Comparison of ENCODE assay signal across 16 cellular contexts in genomic region chr1:55040953-55041494, GRCh38. TPM values are rescaled to one million over a fixed set of nuclear protein-coding genes. Genes with fewer than 3 reads are reported as not detected.
A peak's percentile ranks its signal among the peaks of the same experiment; 100 is the strongest.
DNase-seq lines count a peak whose midpoint lies in the region; ATAC-seq and TF ChIP-seq lines count a peak whose summit lies in the region.
"Had no signal": no experiment of that assay in that cellular context is flagged by ENCODE, and none has a peak within 500 bp of the region (broad histone marks: within the 10 kb centered on the region; RNA-seq: fewer than 3 reads in every experiment).

No MANE protein-coding gene starts in this region.

- H3K27ac Mint-ChIP-seq in neural crest cell (ENCODE audit: unreplicated experiment), result no peak overlapping the region
- H3K27ac Mint-ChIP-seq: T-cell had no signal

- no peak for ATAC-seq in foreskin keratinocyte
- ATAC-seq: T-cell had no signal

- CTCF ChIA-PET in RWPE1 (lab: Yijun Ruan, JAX), result interaction anchor here (0.5 to 3.1 kb wide), 5 partner anchors 19 to 157 kb away, joined by 3 to 13 read pairs (median 3); no protein-coding TSS in a partner anchor

- peak overlapping the region; percentile 57 for H3K9ac ChIP-seq in ES-I3 (ENCODE audit: low read depth, low read length)

- H3K4me3 Mint-ChIP-seq in neural crest cell, result peak overlapping the region; percentile 92
- H3K4me3 Mint-ChIP-seq: T-cell had no signal

- no peak for TF ChIP-seq CTCF in RWPE1 (conservative IDR thresholded peaks at IDR 0.05; ENCODE audit: low read depth)
- no peak for TF ChIP-seq CTCF in foreskin keratinocyte (conservative IDR thresholded peaks at IDR 0.05)
- TF ChIP-seq CTCF in neural crest cell (conservative IDR thresholded peaks at IDR 0.05), result no peak

- H3K4me1 ChIP-seq in ES-I3 (ENCODE audit: insufficient read depth, low read length), result peaks cover 6% of the 10 kb centered on the region; the same call in 1 of the 2 replicates
- H3K4me1 ChIP-seq in foreskin keratinocyte, result peaks cover 19% of the 10 kb centered on the region

- no peak for DNase-seq in RWPE1 (ENCODE audit: low spot score)
- DNase-seq in foreskin keratinocyte, result no peak
- no peak for DNase-seq in neural crest cell (ENCODE audit: low read depth, low spot score)
- DNase-seq in GDM1 (lab: John Stamatoyannopoulos, UW), result no peak
- DNase-seq in RKO (ENCODE audit: low spot score), result no peak
- DNase-seq in DMS53 treated with DMSO at 0.1 percent for 48 hours (lab: John Stamatoyannopoulos, UW; ENCODE audit: unreplicated experiment), result no peak
- DNase-seq in SW480 (ENCODE audit: low spot score), result no peak
- DNase-seq: activated CD4-positive, CD25-positive, alpha-beta regulatory T cell; cortex of kidney; NCI-H345; psoas muscle; T-cell; trophoblast cell had no signal

- H3K36me3 Mint-ChIP-seq in neural crest cell (ENCODE audit: low read depth), result peaks cover 5% of the 10 kb centered on the region
- H3K36me3 Mint-ChIP-seq: T-cell had no signal

- H3K36me3 ChIP-seq in ES-I3 (ENCODE audit: insufficient read depth, low read length), result no peaks in the 10 kb centered on the region

- H3K27me3 Mint-ChIP-seq in neural crest cell (ENCODE audit: low read depth), result peaks cover 56% of the 10 kb centered on the region

- H3K9me3 Mint-ChIP-seq in neural crest cell, result no peaks in the 10 kb centered on the region
- H3K9me3 Mint-ChIP-seq: T-cell had no signal

- POLR2A ChIA-PET in RWPE1 (lab: Yijun Ruan, JAX; ENCODE audit: low non-redundant PET), result no interaction called here

- H3K4me1 Mint-ChIP-seq in neural crest cell, result peaks cover 41% of the 10 kb centered on the region

- H3K27ac ChIP-seq in RWPE1 (peak overlapping the region; percentile 89), foreskin keratinocyte (peak overlapping the region; percentile 92)
- H3K27ac ChIP-seq: psoas muscle had no signal

- H3K27me3 ChIP-seq in foreskin keratinocyte, result no peaks in the 10 kb centered on the region

- no peaks in the 10 kb centered on the region for H3K9me3 ChIP-seq in ES-I3 (ENCODE audit: control insufficient read depth, insufficient read depth, low read length)
- H3K9me3 ChIP-seq: psoas muscle had no signal

RNA-seq across cellular contexts. Expression of gene PCSK9, which starts 1.7 kb away (rescaled TPM):
- total RNA-seq in foreskin keratinocyte (159 and 184 TPM in 2 replicates), neural crest cell (23.7 and 24.1 TPM in 2 replicates)
- 149 and 163 TPM in 2 replicates for polyA plus RNA-seq in foreskin keratinocyte
- total RNA-seq: psoas muscle had no signal

RNA-seq across cellular contexts. Expression of gene BSND, which starts 42.3 kb away (rescaled TPM):
- total RNA-seq in foreskin keratinocyte (not detected in 2 replicates), neural crest cell (not detected in 2 replicates)
- polyA plus RNA-seq in foreskin keratinocyte, result not detected in 2 replicates
- total RNA-seq: fibroblast of lung, mucosa of gallbladder, psoas muscle, T-cell had no signal
- polyA plus RNA-seq: fibroblast of lung, psoas muscle had no signal
